In the genomic region with DNA sequence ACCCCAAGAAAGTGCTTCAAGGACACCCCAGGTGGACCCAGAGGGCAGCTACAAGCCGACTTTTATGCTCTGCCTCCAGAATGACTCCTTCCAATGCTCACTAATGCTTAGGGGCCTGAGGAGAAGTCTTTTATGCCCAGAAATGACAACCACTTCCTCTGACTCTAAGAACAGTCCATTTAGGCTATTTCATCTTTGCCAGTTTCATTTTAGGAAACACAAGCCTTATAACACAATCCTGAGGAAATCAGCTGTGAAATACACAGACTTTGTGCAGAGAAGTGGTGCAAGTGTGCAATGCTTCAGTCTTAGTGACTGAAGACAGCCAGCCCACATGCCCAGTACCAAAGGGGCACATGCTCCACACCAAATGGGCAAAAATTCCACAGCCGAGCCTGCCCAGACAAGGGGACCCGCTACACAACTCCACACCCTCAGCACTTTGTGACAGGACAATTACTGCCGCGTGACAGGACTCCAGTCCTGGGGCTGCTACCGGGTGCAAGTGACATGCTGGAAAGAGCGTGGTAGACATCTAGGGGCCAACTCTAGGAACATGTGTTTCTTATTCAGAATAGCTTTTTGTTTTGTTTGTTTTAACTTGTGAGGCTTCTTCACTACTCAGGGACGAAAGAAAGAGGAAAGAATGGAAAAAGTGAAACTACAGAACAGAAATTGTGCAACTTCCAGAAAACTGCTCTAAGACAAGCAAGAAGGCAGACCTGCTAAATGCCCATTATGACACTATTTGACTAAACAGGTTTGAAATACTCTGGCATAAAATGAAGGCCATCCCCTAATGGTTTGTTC, we compare ENCODE assay signal across 8 cellular contexts. TPM values are rescaled to one million over a fixed set of nuclear protein-coding genes. Genes with fewer than 3 reads are reported as not detected.
DNase-seq lines count a peak whose midpoint lies in the region; ATAC-seq, FAIRE-seq and TF ChIP-seq lines count a peak whose summit lies in the region.

No MANE protein-coding gene starts in this region.

- H4K20me1 ChIP-seq in IMR-90 (ENCODE audit: insufficient read depth, low read length) = no peaks in the 10 kb centered on the region

- no TSS peak for BruUV-seq in IMR-90 (replicated peaks; lab: Mats Ljungman, UMichigan)

- H3K4me2 ChIP-seq in IMR-90 (ENCODE audit: low read depth, low read length) = peak overlapping the region; percentile 70

- H3K27ac ChIP-seq in IMR-90 (ENCODE audit: insufficient read depth, low read length) = no peak overlapping the region
- H3K27ac ChIP-seq in lower lobe of right lung = peak overlapping the region; percentile 78
- peak overlapping the region; percentile 34 for H3K27ac ChIP-seq in urinary bladder (ENCODE audit: low read depth)

- H3K56ac ChIP-seq in IMR-90 (ENCODE audit: extremely low read depth, insufficient read depth, low read length) = no peak overlapping the region

- no peak overlapping the region for H2AK5ac ChIP-seq in IMR-90 (ENCODE audit: low read depth, low read length)

- H3K23ac ChIP-seq in IMR-90 (ENCODE audit: low read depth, low read length) = no peak overlapping the region; the same call in 1 of the 2 replicates

- H3K4ac ChIP-seq in IMR-90 (ENCODE audit: low read depth, low read length) = no peak overlapping the region

- H3K18ac ChIP-seq in IMR-90 (ENCODE audit: low read depth, low read length) = no peak overlapping the region

- H3K14ac ChIP-seq in IMR-90 (replicated peaks; ENCODE audit: low read depth, low read length) = no peak overlapping the region

- H3K4me3 ChIP-seq in IMR-90 (ENCODE audit: insufficient read depth, low read depth, low read length) (peak overlapping the region; percentile 25), bronchial epithelial cell (ENCODE audit: low read depth, low read length) (no peak overlapping the region), lower lobe of right lung (peak overlapping the region; percentile 49), urinary bladder (ENCODE audit: low read depth, low read length) (peak overlapping the region; percentile 31)

- intact Hi-C loops in IMR-90 (cut with micrococcal nuclease) (no loop called here), lower lobe of right lung (cut with DNase I) (no loop called here)

- peaks cover 2% of the 10 kb centered on the region; the same call in 1 of the 2 replicates for H3K4me1 ChIP-seq in IMR-90 (ENCODE audit: control insufficient read depth, insufficient read depth, low read length)
- peaks cover 14% of the 10 kb centered on the region for H3K4me1 ChIP-seq in lower lobe of right lung
- H3K4me1 ChIP-seq in urinary bladder (ENCODE audit: insufficient read depth) = no peaks in the 10 kb centered on the region

- POLR2A ChIA-PET in IMR-90 (lab: Charles Lee; ENCODE audit: unreplicated experiment) = no interaction called here

- in situ Hi-C loops in IMR-90 (cut with MboI; ENCODE audit: low sequenced_read_pairs) = no loop called here

- no peak overlapping the region for H2BK15ac ChIP-seq in IMR-90 (ENCODE audit: low read depth, low read length)

- H3K36me3 ChIP-seq in IMR-90 (ENCODE audit: control insufficient read depth, insufficient read depth, low read length) = no peaks in the 10 kb centered on the region
- no peaks in the 10 kb centered on the region for H3K36me3 ChIP-seq in bronchial epithelial cell (ENCODE audit: control insufficient read depth, insufficient read depth, low read length)
- no peaks in the 10 kb centered on the region for H3K36me3 ChIP-seq in lower lobe of right lung
- no peaks in the 10 kb centered on the region for H3K36me3 ChIP-seq in urinary bladder (ENCODE audit: insufficient read depth)

- no peak overlapping the region for H2AK9ac ChIP-seq in IMR-90 (replicated peaks; ENCODE audit: low read depth, low read length, poor library complexity)

- H2BK5ac ChIP-seq in IMR-90 (ENCODE audit: low read depth, low read length, poor library complexity, severe bottlenecking) = no peak overlapping the region

- H3K9me1 ChIP-seq in IMR-90 (ENCODE audit: insufficient read depth, low read length) = no peaks in the 10 kb centered on the region

- H3K9me3 ChIP-seq in IMR-90 (ENCODE audit: control insufficient read depth, insufficient read depth, low read length) = peaks cover 3% of the 10 kb centered on the region
- no peaks in the 10 kb centered on the region for H3K9me3 ChIP-seq in lower lobe of right lung

- peak; percentile 47 for FAIRE-seq in bronchial epithelial cell (lab: Jason Lieb, UNC)

- WGBS in IMR-90 (ENCODE audit: extremely low coverage in 2 of 2, insufficient read length in 1 of 2), 2 experiments = 0% methylated on average over 1 of the region's 8 CpGs; no CpG with 5 or more reads in 1 of the 2 experiments
- WGBS in urinary bladder = 25% methylated on average over 8 of the region's 8 CpGs

- no peak for TF ChIP-seq POLR2A in IMR-90 (IDR thresholded peaks at IDR 0.05; ENCODE audit: low read depth, low read length)

- CTCF ChIA-PET in IMR-90 (lab: Yijun Ruan, JAX) = interaction anchor here (0.6 to 1.3 kb wide), 5 partner anchors 10 to 625 kb away, joined by 3 to 4 read pairs (median 3); no protein-coding TSS in a partner anchor

- no peaks in the 10 kb centered on the region for H3K79me1 ChIP-seq in IMR-90 (ENCODE audit: low read depth in 1 of 2, low read length in 2 of 2)

- ATAC-seq in GM21381 (IDR thresholded peaks at IDR 0.05; ENCODE audit: unreplicated experiment) (peak; percentile 77), IMR-90 (ENCODE audit: low read depth) (peak; percentile 68), lower lobe of right lung (peak; percentile 74 to 83)

- H3K9ac ChIP-seq in IMR-90 (ENCODE audit: low read depth, low read length) = no peak overlapping the region

- DNase-seq in EH (ENCODE audit: low read depth) (peak; percentile 63), IMR-90 (peak; percentile 40), bronchial epithelial cell (ENCODE audit: low read depth) (peak; percentile 8), lower lobe of right lung (peak; percentile 55), NCI-H2081 treated with DMSO at 0.1 percent for 48 hours (lab: John Stamatoyannopoulos, UW) (no peak), SK-N-DZ (ENCODE audit: low spot score) (no peak)

- peak overlapping the region; percentile 71 for H2AFZ ChIP-seq in IMR-90 (replicated peaks; ENCODE audit: low read length, poor library complexity)

- no peaks in the 10 kb centered on the region for H3K27me3 ChIP-seq in IMR-90 (ENCODE audit: control insufficient read depth, insufficient read depth, low read length)
- H3K27me3 ChIP-seq in bronchial epithelial cell (ENCODE audit: control insufficient read depth, insufficient read depth, low read length) = no peaks in the 10 kb centered on the region
- no peaks in the 10 kb centered on the region for H3K27me3 ChIP-seq in lower lobe of right lung (ENCODE audit: low read depth)

- H4K5ac ChIP-seq in IMR-90 (ENCODE audit: low read depth, low read length) = no peak overlapping the region

- H2BK20ac ChIP-seq in IMR-90 (ENCODE audit: low read depth, low read length) = no peak overlapping the region

- dilution Hi-C loops in IMR-90 (cut with HindIII; ENCODE audit: low sequenced_read_pairs, unreplicated experiment) = no loop called here

- no peak for TF ChIP-seq CTCF in IMR-90 (conservative IDR thresholded peaks at IDR 0.05; ENCODE audit: low read depth, low read length)
- no peak for TF ChIP-seq CTCF in bronchial epithelial cell (IDR thresholded peaks at IDR 0.05; ENCODE audit: insufficient read depth, low read length, severe bottlenecking)
- TF ChIP-seq CTCF in lower lobe of right lung (IDR thresholded peaks at IDR 0.05) = no peak

- H4K8ac ChIP-seq in IMR-90 (ENCODE audit: low read depth in 2 of 2, low read length in 2 of 2) = no peak overlapping the region

- H2BK120ac ChIP-seq in IMR-90 (ENCODE audit: low read depth, low read length) = no peak overlapping the region

- no peak for TF ChIP-seq RAD21 in IMR-90 (IDR thresholded peaks at IDR 0.05; ENCODE audit: low read length)

- H4K91ac ChIP-seq in IMR-90 (ENCODE audit: insufficient read depth, low read depth, low read length) = no peak overlapping the region

TF ChIP-seq in IMR-90, 13 proteins besides CTCF, POLR2A, EP300 and RAD21:
- TF ChIP-seq CEBPB (IDR thresholded peaks at IDR 0.05; ENCODE audit: low read depth, low read length) (peak; percentile 80), FOS (IDR thresholded peaks at IDR 0.05; ENCODE audit: low read depth, low read length) (no peak)

RNA-seq across cellular contexts. Expression of gene PLAGL1, which starts 28.2 kb away (rescaled TPM):
- total RNA-seq in IMR-90 (2012; rRNA removed) = 15.3 and 23.3 TPM in 2 replicates
- polyA plus RNA-seq in IMR-90 (2012; rRNA removed) = 73.4 and 73.8 TPM in 2 replicates
- 36.3 and 46.1 TPM in 2 replicates for polyA plus RNA-seq in IMR-90 (2012; cell fraction: cytosol; rRNA removed)
- 316 and 398 TPM in 2 replicates for polyA plus RNA-seq in IMR-90 (2012; cell fraction: nucleus; rRNA removed; ENCODE audit: low replicate concordance)
- 2.4 and 4.4 TPM in 2 replicates for total RNA-seq in bronchial epithelial cell
- total RNA-seq in lower lobe of right lung = 44.7 TPM
- 131 TPM for total RNA-seq in urinary bladder
- polyA plus RNA-seq in urinary bladder = 43.2 TPM
- polyA plus RNA-seq in SK-N-DZ (2014; cell fraction: cytosol; rRNA removed) = 2.1 and 2.2 TPM in 2 replicates
- polyA plus RNA-seq in SK-N-DZ (2014; cell fraction: nucleus; rRNA removed) = 4.0 and 9.3 TPM in 2 replicates

RNA-seq across cellular contexts. Expression of gene SF3B5, which starts 59.1 kb away (rescaled TPM):
- total RNA-seq in IMR-90 (2012; rRNA removed) = 227 and 242 TPM in 2 replicates
- polyA plus RNA-seq in IMR-90 (2012; rRNA removed) = 290 and 333 TPM in 2 replicates
- polyA plus RNA-seq in IMR-90 (2012; cell fraction: cytosol; rRNA removed) = 375 and 435 TPM in 2 replicates
- polyA plus RNA-seq in IMR-90 (2012; cell fraction: nucleus; rRNA removed; ENCODE audit: low replicate concordance) = 143 and 157 TPM in 2 replicates
- 113 and 132 TPM in 2 replicates for total RNA-seq in bronchial epithelial cell
- 112 TPM for total RNA-seq in lower lobe of right lung
- 58.6 TPM for total RNA-seq in urinary bladder
- 181 TPM for polyA plus RNA-seq in urinary bladder
- polyA plus RNA-seq in SK-N-DZ (2014; cell fraction: cytosol; rRNA removed) = 214 and 220 TPM in 2 replicates
- 118 and 147 TPM in 2 replicates for polyA plus RNA-seq in SK-N-DZ (2014; cell fraction: nucleus; rRNA removed)

Comparison
In these comparisons a context has a peak if more than half of its experiments do, and no peak if none do; other contexts are left out.
1. DNase-seq: peak in EH (single experiment), IMR-90 (single experiment), bronchial epithelial cell (single experiment) and lower lobe of right lung (single experiment); none in NCI-H2081 treated with DMSO at 0.1 percent for 48 hours (single experiment) and SK-N-DZ (single experiment).
2. Peak in every context shown above with its lines, with median percentiles within 50 percentile points of each other: ATAC-seq.